ENCODE assay signal across 1 cellular context in the genomic region with DNA sequence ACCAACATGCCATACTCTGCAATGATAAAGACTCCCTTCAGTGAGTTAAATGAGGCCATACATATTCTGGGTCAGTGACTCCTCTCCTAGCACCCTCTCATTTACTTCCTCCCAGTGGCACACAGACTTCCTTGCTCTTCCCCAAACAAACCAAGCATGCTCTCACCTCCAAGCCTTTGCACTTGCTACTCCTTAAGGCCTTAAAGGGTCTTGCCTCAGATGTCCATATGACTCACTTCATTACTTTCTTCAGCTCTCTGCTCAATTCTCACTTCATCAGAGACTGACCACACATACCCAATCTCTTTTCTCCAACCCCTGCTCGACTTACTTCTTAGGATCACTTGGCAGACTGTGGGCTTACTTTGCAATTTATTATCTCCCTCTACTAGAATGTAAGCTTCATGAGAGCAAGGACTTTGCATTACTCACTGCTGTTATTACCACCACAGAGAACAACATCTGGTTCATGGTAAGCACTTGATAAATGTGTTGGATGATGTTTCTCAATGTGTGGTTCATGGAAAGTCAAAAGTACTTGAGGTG.
TF ChIP-seq lines count a peak whose summit lies in the region.

No MANE protein-coding gene starts in this region.

TF ChIP-seq in GM12878, 131 proteins besides CTCF, POLR2A, EP300 and RAD21:
- TF ChIP-seq CEBPB (IDR thresholded peaks at IDR 0.05; ENCODE audit: borderline replicate concordance in 1 of 2, low read depth in 2 of 2, low read length in 2 of 2), result no peak
- no peak for TF ChIP-seq MXI1 (IDR thresholded peaks at IDR 0.05; ENCODE audit: low read depth, low read length)
- TF ChIP-seq POLR2AphosphoS5 (IDR thresholded peaks at IDR 0.05; ENCODE audit: low read length), result peak; percentile 55; the same call in 1 of the 2 replicates
- TF ChIP-seq PAX5 (IDR thresholded peaks at IDR 0.05; ENCODE audit: borderline replicate concordance, low read depth, low read length), result no peak
- TF ChIP-seq NFIC (IDR thresholded peaks at IDR 0.05; ENCODE audit: low read depth, low read length), result no peak
- TF ChIP-seq RB1 (IDR thresholded peaks at IDR 0.05; ENCODE audit: borderline replicate concordance), result no peak
- 0 out of 2 replicates have a peak, but pooled peaks have one; percentile 18 for TF ChIP-seq RUNX3 (IDR thresholded peaks at IDR 0.05; ENCODE audit: low read length)
- TF ChIP-seq SP1 (IDR thresholded peaks at IDR 0.05; ENCODE audit: low read depth, low read length), result no peak
- no peak for TF ChIP-seq USF1 (IDR thresholded peaks at IDR 0.05; ENCODE audit: borderline replicate concordance, extremely low read length, insufficient read depth, low read depth, low read length)
- TF ChIP-seq ZNF24 (IDR thresholded peaks at IDR 0.05), result no peak
- no peak for TF ChIP-seq RBBP5 (conservative IDR thresholded peaks at IDR 0.05)
TF ChIP-seq in GM12878: peak in this region for 2.
